ENCODE assay signal across 4 cellular contexts in the genomic region with DNA sequence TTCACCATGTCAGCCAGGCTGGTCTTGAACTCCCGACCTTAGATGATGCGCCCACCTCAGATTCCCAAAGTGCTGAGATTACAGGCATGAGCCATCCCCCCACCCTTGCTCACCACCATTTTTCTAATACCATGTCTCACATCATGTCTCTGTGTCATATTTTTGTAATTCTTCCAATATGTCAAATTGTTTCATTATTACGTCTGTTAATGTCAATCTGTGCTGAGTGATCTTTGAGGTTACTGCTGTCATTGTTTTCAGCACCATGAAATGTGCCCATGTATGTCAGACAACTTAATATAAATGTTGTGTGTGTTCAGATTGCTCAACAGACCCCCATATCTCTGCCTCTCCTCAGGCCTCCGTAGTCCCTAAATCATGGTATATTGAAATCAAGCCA.
"Had no signal": no experiment of that assay in that cellular context is flagged by ENCODE, and none has a peak within 500 bp of the region (broad histone marks: within the 10 kb centered on the region; RNA-seq: fewer than 3 reads in every experiment).

No MANE protein-coding gene starts in this region.

- H3K4me3 ChIP-seq: K562 had no signal

- H3K27ac ChIP-seq: HL-60, KMS-11 had no signal

- H3K4me2 ChIP-seq: KMS-11 had no signal

- ATAC-seq: HepG2, K562 had no signal

- H3K9ac ChIP-seq: KMS-11 had no signal
